8 cellular contexts compared by ENCODE assay signal in genomic region chr1:151255381-151255780, GRCh38. TPM values are rescaled to one million over a fixed set of nuclear protein-coding genes. Genes with fewer than 3 reads are reported as not detected.
DNase-seq lines count a peak whose midpoint lies in the region; ATAC-seq and TF ChIP-seq lines count a peak whose summit lies in the region.

No MANE protein-coding gene starts in this region.

- DNase-seq in AG04449 (ENCODE audit: low read depth, low spot score) (no peak), HL-60 (ENCODE audit: low read depth in 1 of 2, low spot score in 1 of 2) (no peak), MCF 10A (ENCODE audit: unreplicated experiment) (no peak), mesothelial cell of epicardium (ENCODE audit: low spot score in 2 of 2, unreplicated experiment in 2 of 2) (no peak), SKM-1 (lab: John Stamatoyannopoulos, UW; ENCODE audit: unreplicated experiment) (no peak), GM10266 (ENCODE audit: extremely low spot score) (no peak)

- TF ChIP-seq CTCF in AG04449 (IDR thresholded peaks at IDR 0.05; ENCODE audit: insufficient read depth, low read length, missing control alignments) (no peak), HL-60 (IDR thresholded peaks at IDR 0.05; ENCODE audit: insufficient read depth, low read length) (no peak), MCF 10A (IDR thresholded peaks at IDR 0.05; ENCODE audit: unreplicated experiment) (no peak), mesothelial cell of epicardium (IDR thresholded peaks at IDR 0.05; ENCODE audit: unreplicated experiment) (no peak), GM10266 (IDR thresholded peaks at IDR 0.05; ENCODE audit: control insufficient read depth, insufficient read depth, low read depth, missing control alignments) (no peak)

- H3K27ac Mint-ChIP-seq in MCF 10A (ENCODE audit: low read depth, unreplicated experiment) = peak overlapping the region; percentile 98
- peak overlapping the region; percentile 82 for H3K27ac Mint-ChIP-seq in mesothelial cell of epicardium

- ATAC-seq in GM21737 (IDR thresholded peaks at IDR 0.05; ENCODE audit: unreplicated experiment) (no peak), HG02610 (IDR thresholded peaks at IDR 0.05; ENCODE audit: unreplicated experiment) (no peak)

- intact Hi-C loops in MCF 10A (cut with micrococcal nuclease) = loop anchor here (2.0 to 10.0 kb wide), 3 partner anchors 25 to 181 kb away; partner anchors contain the start of genes GABPB2 and RFX5

- H3K9me3 Mint-ChIP-seq in MCF 10A (ENCODE audit: unreplicated experiment) (no peaks in the 10 kb centered on the region), mesothelial cell of epicardium (no peaks in the 10 kb centered on the region)

- H3K27me3 Mint-ChIP-seq in MCF 10A (ENCODE audit: insufficient read depth, unreplicated experiment) (no peaks in the 10 kb centered on the region), mesothelial cell of epicardium (ENCODE audit: low read depth) (no peaks in the 10 kb centered on the region)

- no TSS peak for BruUV-seq in MCF 10A (replicated peaks; lab: Mats Ljungman, UMichigan)

- H3K4me1 Mint-ChIP-seq in MCF 10A (ENCODE audit: insufficient read depth, unreplicated experiment) (peaks cover 24% of the 10 kb centered on the region), mesothelial cell of epicardium (peaks cover 15% of the 10 kb centered on the region)

- H3K27ac ChIP-seq in HL-60 (replicated peaks) = peak overlapping the region; percentile 86

- H3K36me3 Mint-ChIP-seq in MCF 10A (ENCODE audit: insufficient read depth, unreplicated experiment) (peaks cover 38% of the 10 kb centered on the region), mesothelial cell of epicardium (peaks cover 9% of the 10 kb centered on the region)

- CTCF ChIA-PET in AG04449 (lab: Yijun Ruan, JAX) = interaction anchor here (1.1 to 5.1 kb wide), 8 partner anchors 14 to 101 kb away, joined by 3 to 69 read pairs (median 4); no protein-coding TSS in a partner anchor
- CTCF ChIA-PET in MCF 10A (lab: Yijun Ruan, JAX) = interaction anchor here (0.8 to 10.6 kb wide), 7 partner anchors 9 to 85 kb away, joined by 3 to 122 read pairs (median 4); no protein-coding TSS in a partner anchor

- POLR2A ChIA-PET in AG04449 (lab: Yijun Ruan, JAX) = interaction anchor here (0.5 kb wide), 1 partner anchor 11 kb away, joined by 6 read pairs; no protein-coding TSS in a partner anchor
- POLR2A ChIA-PET in MCF 10A (lab: Yijun Ruan, JAX) = interaction anchor here (0.5 to 8.1 kb wide), 24 partner anchors 9 to 518 kb away, joined by 3 to 153 read pairs (median 8); partner anchors contain the start of genes MINDY1, PI4KB, PIP5K1A and PSMB4

- peak overlapping the region; percentile 80 for H3K4me3 ChIP-seq in AG04449 (ENCODE audit: low read depth, low read length)
- H3K4me3 ChIP-seq in HL-60 (replicated peaks; ENCODE audit: insufficient read depth, low read length) = peak overlapping the region; percentile 95

- no peaks in the 10 kb centered on the region for H3K27me3 ChIP-seq in HL-60 (ENCODE audit: insufficient read depth, poor library complexity, severe bottlenecking)

- H3K4me3 Mint-ChIP-seq in MCF 10A (ENCODE audit: unreplicated experiment) = peak overlapping the region; percentile 79
- H3K4me3 Mint-ChIP-seq in mesothelial cell of epicardium = peak overlapping the region; percentile 77

RNA-seq across cellular contexts. Expression of gene PSMD4, which starts 0.8 kb away (rescaled TPM):
- total RNA-seq in MCF 10A (2022) = 266 and 285 TPM in 2 replicates
- 114 to 127 TPM (median 126 TPM) in 3 replicates for total RNA-seq in mesothelial cell of epicardium

RNA-seq across cellular contexts. Expression of gene ZNF687, which starts 26.7 kb away (rescaled TPM):
- total RNA-seq in MCF 10A (2022) = 26.3 and 27.5 TPM in 2 replicates
- 32.1 to 37.2 TPM (median 32.3 TPM) in 3 replicates for total RNA-seq in mesothelial cell of epicardium

RNA-seq across cellular contexts. Expression of gene PIP5K1A, which starts 57.0 kb away (rescaled TPM):
- total RNA-seq in MCF 10A (2022) (150 and 163 TPM in 2 replicates), mesothelial cell of epicardium (122 to 130 TPM (median 124 TPM) in 3 replicates)
